Comparison of ENCODE assay signal across 13 cellular contexts in genomic region chr15:78162038-78162437, GRCh38. TPM values are rescaled to one million over a fixed set of nuclear protein-coding genes. Genes with fewer than 3 reads are reported as not detected.
DNase-seq lines count a peak whose midpoint lies in the region; ATAC-seq and TF ChIP-seq lines count a peak whose summit lies in the region.
"Had no signal": no experiment of that assay in that cellular context is flagged by ENCODE, and none has a peak within 500 bp of the region (broad histone marks: within the 10 kb centered on the region; RNA-seq: fewer than 3 reads in every experiment).

No MANE protein-coding gene starts in this region.

- CTCF ChIA-PET in activated naive CD4-positive, alpha-beta T cell treated with anti-CD3 and anti-CD28 coated beads, Interleukin-2, amount 10 ng/mL, durations not matched to agents 7 days and 5 days (lab: Charles Lee) = interaction anchor here (0.6 to 1.3 kb wide), 3 partner anchors 15 to 33 kb away, joined by 3 to 4 read pairs (median 3); no protein-coding TSS in a partner anchor

- H3K27me3 ChIP-seq in testis = no peaks in the 10 kb centered on the region
- H3K27me3 ChIP-seq: right atrium auricular region, tibial artery had no signal

- peak overlapping the region; percentile 85 for H3K27ac Mint-ChIP-seq in activated naive CD4-positive, alpha-beta T cell treated with anti-CD3 and anti-CD28 coated beads, Interleukin-2, amount 10 ng/mL, durations not matched to agents 7 days and 5 days

- intact Hi-C loops in testis (cut with DNase I; ENCODE audit: low total_unique reads) = no loop called here

- H3K36me3 ChIP-seq in testis (ENCODE audit: low read depth, missing control alignments) = no peaks in the 10 kb centered on the region

- no peaks in the 10 kb centered on the region for H3K9me3 Mint-ChIP-seq in activated naive CD4-positive, alpha-beta T cell treated with anti-CD3 and anti-CD28 coated beads, Interleukin-2, amount 10 ng/mL, durations not matched to agents 7 days and 5 days

- no peak for TF ChIP-seq CTCF in testis (IDR thresholded peaks at IDR 0.05)

- WGBS in testis, 2 donors = 60 to 80% methylated on average over 13 of the region's 13 CpGs

- H3K9me3 ChIP-seq in testis = no peaks in the 10 kb centered on the region
- H3K9me3 ChIP-seq: right atrium auricular region, tibial artery had no signal

- ATAC-seq in HG03135 (IDR thresholded peaks at IDR 0.05; ENCODE audit: unreplicated experiment) = no peak
- ATAC-seq: Panc1 had no signal

- peaks cover 19% of the 10 kb centered on the region for H3K4me1 Mint-ChIP-seq in activated naive CD4-positive, alpha-beta T cell treated with anti-CD3 and anti-CD28 coated beads, Interleukin-2, amount 10 ng/mL, durations not matched to agents 7 days and 5 days

- H3K4me3 Mint-ChIP-seq in activated naive CD4-positive, alpha-beta T cell treated with anti-CD3 and anti-CD28 coated beads, Interleukin-2, amount 10 ng/mL, durations not matched to agents 7 days and 5 days = no peak overlapping the region

- DNase-seq in activated T-cell treated with anti-CD3 and anti-CD28 coated beads, Interleukin-2, amount 50 U/mL, for 1 hour = peak; percentile 59
- no peak for DNase-seq in activated T-cell treated with anti-CD3 and anti-CD28 coated beads for 4 hours
- DNase-seq in activated naive CD4-positive, alpha-beta T cell treated with anti-CD3 and anti-CD28 coated beads, Interleukin-2, amount 10 ng/mL, durations not matched to agents 7 days and 5 days = peak; percentile 67
- DNase-seq in midbrain (lab: John Stamatoyannopoulos, UW) = peak; percentile 28
- DNase-seq in testis = peak; percentile 89
- no peak for DNase-seq in HT-29 (ENCODE audit: low spot score)
- DNase-seq in NCI-H510A treated with DMSO at 0.1 percent for 48 hours (lab: John Stamatoyannopoulos, UW) = no peak
- DNase-seq: kidney glomerular epithelial cell, NCI-H1105 treated with DMSO at 0.1 percent for 48 hours, tibial artery had no signal

- no peak overlapping the region for H3K4me3 ChIP-seq in testis
- H3K4me3 ChIP-seq: right atrium auricular region, tibial artery had no signal

- peaks cover 50% of the 10 kb centered on the region for H3K36me3 Mint-ChIP-seq in activated naive CD4-positive, alpha-beta T cell treated with anti-CD3 and anti-CD28 coated beads, Interleukin-2, amount 10 ng/mL, durations not matched to agents 7 days and 5 days

- H3K27ac ChIP-seq in testis = peak overlapping the region; percentile 56 to 73
- H3K27ac ChIP-seq: right atrium auricular region, tibial artery had no signal

- no peak for TF ChIP-seq POLR2A in testis (IDR thresholded peaks at IDR 0.05)

- H3K4me1 ChIP-seq in testis = peaks cover 4% of the 10 kb centered on the region
- H3K4me1 ChIP-seq: right atrium auricular region had no signal

- H3K27me3 Mint-ChIP-seq in activated naive CD4-positive, alpha-beta T cell treated with anti-CD3 and anti-CD28 coated beads, Interleukin-2, amount 10 ng/mL, durations not matched to agents 7 days and 5 days = no peaks in the 10 kb centered on the region

RNA-seq across cellular contexts. Expression of gene IDH3A, which starts 12.9 kb away (rescaled TPM):
- total RNA-seq in testis = 100 to 1,000 TPM; 119 to 120 TPM
- polyA plus RNA-seq in testis (ENCODE audit: insufficient read depth, low read depth, low replicate concordance) = 88.9 TPM
- total RNA-seq in HT-29 (2014; rRNA removed; shearing (Covaris generic)) = 34.4 and 35.8 TPM in 2 replicates

RNA-seq across cellular contexts. Expression of gene CIB2, which starts 30.8 kb away (rescaled TPM):
- total RNA-seq in testis = 10 to 100 TPM; 24.9 to 34.3 TPM
- 43.6 TPM for polyA plus RNA-seq in testis (ENCODE audit: insufficient read depth, low read depth, low replicate concordance)
- total RNA-seq in HT-29 (2014; rRNA removed; shearing (Covaris generic)) = 0.44 and 0.74 TPM in 2 replicates

Comparison
In these comparisons a context has a peak if more than half of its experiments do, and no peak if none do; other contexts are left out.
1. DNase-seq: peak in activated T-cell treated with anti-CD3 and anti-CD28 coated beads, Interleukin-2, amount 50 U/mL, for 1 hour (single experiment), activated naive CD4-positive, alpha-beta T cell treated with anti-CD3 and anti-CD28 coated beads, Interleukin-2, amount 10 ng/mL, durations not matched to agents 7 days and 5 days (single experiment), midbrain (single experiment) and testis (single experiment); none in activated T-cell treated with anti-CD3 and anti-CD28 coated beads for 4 hours (single experiment), HT-29 (single experiment) and NCI-H510A treated with DMSO at 0.1 percent for 48 hours (single experiment).
2. RNA of gene CIB2, which starts 30.8 kb away (total RNA-seq): 24.9 to 34.3 TPM in testis; 0.44 to 0.74 TPM in HT-29; every median in the first group is over 10 times any median in the second.